In the genomic region with DNA sequence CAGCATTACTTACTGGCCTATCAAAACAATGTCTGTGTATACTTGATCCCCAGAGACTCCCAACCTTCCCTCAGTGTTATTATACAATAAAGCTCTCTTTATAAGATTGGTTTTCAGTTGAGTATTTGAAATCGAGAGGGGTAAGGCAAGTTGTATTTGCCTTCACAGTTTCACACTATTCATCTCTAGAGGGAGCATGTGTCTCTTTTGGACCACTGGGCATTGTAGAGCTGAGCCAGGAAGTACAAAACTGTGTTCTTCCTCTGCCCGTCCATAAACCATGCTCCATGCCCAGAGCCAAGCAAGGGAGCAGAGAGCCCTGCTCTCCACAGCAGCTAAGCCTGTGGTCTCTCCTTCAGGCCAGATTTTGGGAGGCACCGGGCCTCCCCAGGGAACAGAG, we compare ENCODE assay signal across 1 cellular context.
TF ChIP-seq lines count a peak whose summit lies in the region.

No MANE protein-coding gene starts in this region.

TF ChIP-seq in IMR-90, 13 proteins besides CTCF, POLR2A, EP300 and RAD21 (continued from another document):
- no peak for TF ChIP-seq CHD1 (IDR thresholded peaks at IDR 0.05; ENCODE audit: low read depth, low read length)
